8 cellular contexts compared by ENCODE assay signal in the genomic region with DNA sequence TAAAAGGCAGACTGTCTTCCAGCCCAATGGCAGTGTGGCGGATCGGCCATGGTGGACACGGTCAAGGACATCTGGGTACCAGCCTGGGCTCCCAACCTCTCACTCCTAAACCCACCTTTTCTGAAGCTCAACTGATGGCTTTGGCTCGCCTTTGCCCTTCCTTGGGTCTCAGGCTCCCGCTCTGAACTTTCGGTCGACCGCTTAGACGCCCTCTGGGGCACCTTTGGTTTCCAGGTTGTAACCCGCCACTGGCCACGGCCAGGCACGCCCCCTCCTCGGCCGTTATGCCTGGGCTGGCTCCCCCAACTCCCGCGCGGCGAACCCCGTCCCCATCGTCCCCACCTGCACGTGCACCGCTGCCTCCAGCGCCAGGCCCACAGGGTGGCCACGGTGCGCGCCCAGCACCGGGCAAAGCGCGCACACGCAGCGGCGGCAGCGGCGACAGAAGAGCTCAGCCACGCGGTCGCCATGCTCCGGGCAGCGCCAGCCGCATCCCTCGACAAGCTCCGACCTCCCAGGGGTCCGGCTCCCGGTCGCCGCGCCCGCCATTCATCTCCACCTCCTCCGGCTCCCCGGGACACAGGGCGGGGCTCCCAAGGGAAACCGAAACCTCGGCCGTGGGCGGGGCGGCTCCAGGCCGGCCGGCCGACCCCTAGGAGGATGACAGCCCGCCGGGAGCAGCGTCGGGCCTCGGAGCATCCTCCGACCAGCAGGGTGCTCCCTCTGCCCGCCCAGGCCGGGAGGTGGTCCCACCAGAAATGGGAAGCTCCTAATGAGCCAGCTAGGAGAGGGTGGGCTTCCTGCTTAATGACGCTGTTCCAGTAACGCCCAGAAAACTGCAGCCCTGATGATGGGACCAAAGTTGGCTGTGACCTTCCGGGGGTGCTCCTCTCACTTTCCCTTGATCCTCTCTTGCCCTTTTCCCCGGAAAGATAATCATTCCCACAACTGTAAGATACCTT. TPM values are rescaled to one million over a fixed set of nuclear protein-coding genes. Genes with fewer than 3 reads are reported as not detected.
A peak's percentile ranks its signal among the peaks of the same experiment; 100 is the strongest.
DNase-seq lines count a peak whose midpoint lies in the region; ATAC-seq and TF ChIP-seq lines count a peak whose summit lies in the region.

A gene with protein sequence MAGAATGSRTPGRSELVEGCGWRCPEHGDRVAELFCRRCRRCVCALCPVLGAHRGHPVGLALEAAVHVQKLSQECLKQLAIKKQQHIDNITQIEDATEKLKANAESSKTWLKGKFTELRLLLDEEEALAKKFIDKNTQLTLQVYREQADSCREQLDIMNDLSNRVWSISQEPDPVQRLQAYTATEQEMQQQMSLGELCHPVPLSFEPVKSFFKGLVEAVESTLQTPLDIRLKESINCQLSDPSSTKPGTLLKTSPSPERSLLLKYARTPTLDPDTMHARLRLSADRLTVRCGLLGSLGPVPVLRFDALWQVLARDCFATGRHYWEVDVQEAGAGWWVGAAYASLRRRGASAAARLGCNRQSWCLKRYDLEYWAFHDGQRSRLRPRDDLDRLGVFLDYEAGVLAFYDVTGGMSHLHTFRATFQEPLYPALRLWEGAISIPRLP (minus strand): TSS at position 583 of the 962 bp plus-strand sequence. CDS start 34 bp downstream, at position 549.

- no peaks in the 10 kb centered on the region for H3K27me3 Mint-ChIP-seq in activated T-helper 1 cell treated with anti-CD3 and anti-CD28 coated beads, Interleukin-12 subunit alpha, Interleukin-12 subunit beta, Interleukin-2, Interleukin-4 antibody, amounts not matched to agents 30 ng/mL and 10 ng/mL and 1 ng/mL, durations not matched to agents 14 hours and 24 hours and 36 hours (ENCODE audit: insufficient read depth)
- peaks cover 26% of the 10 kb centered on the region for H3K27me3 Mint-ChIP-seq in neural progenitor cell (ENCODE audit: insufficient read depth, low read depth)

- BruUV-seq in PC-3 (replicated peaks; lab: Mats Ljungman, UMichigan), result no TSS peak

- intact Hi-C loops in PC-3 (cut with micrococcal nuclease), result loop anchor here (2.0 kb wide), 2 partner anchors 74 to 144 kb away; partner anchors contain the start of gene CORO2A
- intact Hi-C loops in activated T-helper 1 cell treated with anti-CD3 and anti-CD28 coated beads, Interleukin-12 subunit alpha, Interleukin-12 subunit beta, Interleukin-2, Interleukin-4 antibody, amounts not matched to agents 30 ng/mL and 10 ng/mL and 1 ng/mL, durations not matched to agents 14 hours and 24 hours and 36 hours (cut with micrococcal nuclease), result loop anchor here (1.0 to 10.0 kb wide), 5 partner anchors 17 to 1106 kb away; partner anchors contain the start of genes ALG2, SEC61B, TBC1D2 and TRMO
- intact Hi-C loops in transverse colon (cut with DNase I; ENCODE audit: low total_unique reads), result no loop called here

- H3K27ac Mint-ChIP-seq in activated T-helper 1 cell treated with anti-CD3 and anti-CD28 coated beads, Interleukin-12 subunit alpha, Interleukin-12 subunit beta, Interleukin-2, Interleukin-4 antibody, amounts not matched to agents 30 ng/mL and 10 ng/mL and 1 ng/mL, durations not matched to agents 14 hours and 24 hours and 36 hours, result peak within 1 kb of the TSS; percentile 98
- H3K27ac Mint-ChIP-seq in neural progenitor cell, result no peak within 1 kb of the TSS

- POLR2A ChIA-PET in BJ (lab: Charles Lee) (interaction anchor here (0.5 kb wide), 1 partner anchor 38 kb away, joined by 3 read pairs; no protein-coding TSS in a partner anchor), PC-3 (lab: Charles Lee; ENCODE audit: unreplicated experiment) (interaction anchor here (0.7 to 0.8 kb wide), 2 partner anchors 100 to 152 kb away, joined by 3 read pairs; no protein-coding TSS in a partner anchor)

- H3F3A ChIP-seq in PC-3 (ENCODE audit: low read length, unreplicated experiment) (no peaks in the 10 kb centered on the region), neural progenitor cell (ENCODE audit: low read depth) (peaks cover 21% of the 10 kb centered on the region)

- H3K36me3 ChIP-seq in BJ (ENCODE audit: control insufficient read depth, insufficient read depth, low read length), result no peaks in the 10 kb centered on the region
- no peaks in the 10 kb centered on the region for H3K36me3 ChIP-seq in PC-3 (ENCODE audit: low read depth, low read length)
- no peaks in the 10 kb centered on the region for H3K36me3 ChIP-seq in neural progenitor cell
- H3K36me3 ChIP-seq in transverse colon, result no peaks in the 10 kb centered on the region

- peaks cover 11% of the 10 kb centered on the region for H3K36me3 Mint-ChIP-seq in activated T-helper 1 cell treated with anti-CD3 and anti-CD28 coated beads, Interleukin-12 subunit alpha, Interleukin-12 subunit beta, Interleukin-2, Interleukin-4 antibody, amounts not matched to agents 30 ng/mL and 10 ng/mL and 1 ng/mL, durations not matched to agents 14 hours and 24 hours and 36 hours (ENCODE audit: low read depth)
- no peaks in the 10 kb centered on the region for H3K36me3 Mint-ChIP-seq in neural progenitor cell

- CTCF ChIA-PET in BJ (lab: Yijun Ruan, JAX), result interaction anchor here (0.6 to 1.6 kb wide), 7 partner anchors 9 to 195 kb away, joined by 3 to 5 read pairs (median 3); no protein-coding TSS in a partner anchor
- CTCF ChIA-PET in PC-3 (lab: Charles Lee), result interaction anchor here (0.6 kb wide), 1 partner anchor 28 kb away, joined by 3 read pairs; no protein-coding TSS in a partner anchor

- peak within 1 kb of the TSS; percentile 98 for H3K4me2 ChIP-seq in PC-3 (ENCODE audit: low read length)
- peak within 1 kb of the TSS; percentile 75 for H3K4me2 ChIP-seq in neural progenitor cell

- TF ChIP-seq EP300 in transverse colon (IDR thresholded peaks at IDR 0.05; ENCODE audit: low read depth), result no peak

- ATAC-seq in HG03442 (IDR thresholded peaks at IDR 0.05; ENCODE audit: unreplicated experiment) (peak; percentile 53), PC-3 (peak; percentile 81)

- DNase-seq in BJ (ENCODE audit: low read depth) (no peak), PC-3 (peak; percentile 62), fibroblast of the conjunctiva (ENCODE audit: low read depth) (peak; percentile 3), neural progenitor cell (ENCODE audit: low spot score) (peak; percentile 80), transverse colon (peak; percentile 85)
- peak; percentile 71 for DNase-seq in activated T-helper 1 cell treated with anti-CD3 and anti-CD28 coated beads, Interleukin-12 subunit alpha, Interleukin-12 subunit beta, Interleukin-2, Interleukin-4 antibody, amounts not matched to agents 30 ng/mL and 10 ng/mL and 1 ng/mL, durations not matched to agents 14 hours and 24 hours and 36 hours (ENCODE audit: low spot score)

- TF ChIP-seq CTCF in BJ (IDR thresholded peaks at IDR 0.05; ENCODE audit: insufficient read depth, low read depth, low read length) (peak; percentile 33; the same call in 1 of the 2 replicates), PC-3 (conservative IDR thresholded peaks at IDR 0.05; ENCODE audit: low read depth, low read length) (peak; percentile 47; the same call in 1 of the 2 replicates), neural progenitor cell (IDR thresholded peaks at IDR 0.05) (peak; percentile 22), transverse colon (IDR thresholded peaks at IDR 0.05) (peak in 2 of 5 experiments; percentile 3 to 8)

- in situ Hi-C loops in transverse colon (cut with MboI; ENCODE audit: low pct_ligation_motif_present in 1 of 4, low pct_unique_long_range_greater_than_20kb in 1 of 4, low sequenced_read_pairs in 3 of 4), result no loop called here

- H3K4me1 ChIP-seq in PC-3 (ENCODE audit: insufficient read depth, low read length), result peaks cover 16% of the 10 kb centered on the region
- H3K4me1 ChIP-seq in neural progenitor cell, result no peaks in the 10 kb centered on the region
- H3K4me1 ChIP-seq in transverse colon, result peaks cover 8 to 48% (median 32%) of the 10 kb centered on the region in 4 donors

- no peaks in the 10 kb centered on the region for H3K9me3 ChIP-seq in PC-3 (ENCODE audit: low read length)
- no peaks in the 10 kb centered on the region for H3K9me3 ChIP-seq in neural progenitor cell (ENCODE audit: low read depth)
- no peaks in the 10 kb centered on the region for H3K9me3 ChIP-seq in transverse colon

- no peaks in the 10 kb centered on the region for H3K9me3 Mint-ChIP-seq in activated T-helper 1 cell treated with anti-CD3 and anti-CD28 coated beads, Interleukin-12 subunit alpha, Interleukin-12 subunit beta, Interleukin-2, Interleukin-4 antibody, amounts not matched to agents 30 ng/mL and 10 ng/mL and 1 ng/mL, durations not matched to agents 14 hours and 24 hours and 36 hours
- H3K9me3 Mint-ChIP-seq in neural progenitor cell, result no peaks in the 10 kb centered on the region

- peak within 1 kb of the TSS; percentile 95 for H3K4me3 Mint-ChIP-seq in activated T-helper 1 cell treated with anti-CD3 and anti-CD28 coated beads, Interleukin-12 subunit alpha, Interleukin-12 subunit beta, Interleukin-2, Interleukin-4 antibody, amounts not matched to agents 30 ng/mL and 10 ng/mL and 1 ng/mL, durations not matched to agents 14 hours and 24 hours and 36 hours
- peak within 1 kb of the TSS; percentile 77 for H3K4me3 Mint-ChIP-seq in neural progenitor cell

- H3K9ac ChIP-seq in PC-3 (ENCODE audit: low read length) (peak within 1 kb of the TSS; percentile 84), neural progenitor cell (no peak within 1 kb of the TSS)

- H3K79me2 ChIP-seq in PC-3 (ENCODE audit: low read length) (peaks cover 15% of the 10 kb centered on the region), neural progenitor cell (ENCODE audit: low read depth) (no peaks in the 10 kb centered on the region)

- H4K20me1 ChIP-seq in PC-3 (ENCODE audit: low read length) (no peaks in the 10 kb centered on the region), neural progenitor cell (ENCODE audit: low read depth) (no peaks in the 10 kb centered on the region)

- H3K27ac ChIP-seq in PC-3 (ENCODE audit: low read length), result peak within 1 kb of the TSS; percentile 30
- no peak within 1 kb of the TSS for H3K27ac ChIP-seq in neural progenitor cell
- peak within 1 kb of the TSS; percentile 92 to 94 (median 92) for H3K27ac ChIP-seq in transverse colon

- peak within 1 kb of the TSS; percentile 75 for H3K4me3 ChIP-seq in BJ (ENCODE audit: low read depth, low read length)
- H3K4me3 ChIP-seq in PC-3 (ENCODE audit: low read length), result peak within 1 kb of the TSS; percentile 88
- peak within 1 kb of the TSS; percentile 48 for H3K4me3 ChIP-seq in neural progenitor cell
- peak within 1 kb of the TSS; percentile 59 to 79 (median 68) for H3K4me3 ChIP-seq in transverse colon

- WGBS in transverse colon (ENCODE audit: low coverage in 1 of 2), 2 donors, result 0 to 3% methylated on average over 2 to 46 of the region's 71 CpGs

- peak; percentile 61 for TF ChIP-seq POLR2A in GM19193 (IDR thresholded peaks at IDR 0.05; ENCODE audit: extremely low read depth, insufficient read depth, insufficient read length)
- TF ChIP-seq POLR2A in transverse colon (IDR thresholded peaks at IDR 0.05), result peak; percentile 48

- H3K27me3 ChIP-seq in BJ (ENCODE audit: control insufficient read depth, insufficient read depth, low read length) (no peaks in the 10 kb centered on the region), PC-3 (ENCODE audit: low read length) (no peaks in the 10 kb centered on the region), neural progenitor cell (peaks cover 33% of the 10 kb centered on the region), transverse colon (no peaks in the 10 kb centered on the region)

- no peaks in the 10 kb centered on the region for H3K9me2 ChIP-seq in PC-3 (replicated peaks; ENCODE audit: low read length)

- H3K4me1 Mint-ChIP-seq in activated T-helper 1 cell treated with anti-CD3 and anti-CD28 coated beads, Interleukin-12 subunit alpha, Interleukin-12 subunit beta, Interleukin-2, Interleukin-4 antibody, amounts not matched to agents 30 ng/mL and 10 ng/mL and 1 ng/mL, durations not matched to agents 14 hours and 24 hours and 36 hours (ENCODE audit: low read depth), result peaks cover 42% of the 10 kb centered on the region
- peaks cover 6% of the 10 kb centered on the region for H3K4me1 Mint-ChIP-seq in neural progenitor cell

- H2AFZ ChIP-seq in PC-3 (ENCODE audit: low read length) (peak within 1 kb of the TSS; percentile 98), neural progenitor cell (replicated peaks) (peak within 1 kb of the TSS; percentile 85)

RNA-seq across cellular contexts. Expression of the gene that starts here (rescaled TPM):
- polyA plus RNA-seq in BJ (2011; rRNA removed), result 9.9 and 10.1 TPM in 2 replicates
- 5.0 and 6.2 TPM in 2 replicates for polyA minus RNA-seq in BJ (2011; rRNA and poly(A)+ RNA removed)
- 11.2 and 17.3 TPM in 2 replicates for total RNA-seq in PC-3 (2014; rRNA removed)
- total RNA-seq in activated T-helper 1 cell treated with anti-CD3 and anti-CD28 coated beads, Interleukin-12 subunit alpha, Interleukin-12 subunit beta, Interleukin-2, Interleukin-4 antibody, amounts not matched to agents 30 ng/mL and 10 ng/mL and 1 ng/mL, durations not matched to agents 14 hours and 24 hours and 36 hours, result 41.7 and 42.0 TPM in 2 replicates
- 0.17 and 2.7 TPM in 2 replicates for total RNA-seq in neural progenitor cell (ENCODE audit: low replicate concordance)
- total RNA-seq in transverse colon, result 10 to 100 TPM; 28.7 to 58.7 (median 53.8) TPM
